ENCODE assay signal across 2 cellular contexts in the genomic region with DNA sequence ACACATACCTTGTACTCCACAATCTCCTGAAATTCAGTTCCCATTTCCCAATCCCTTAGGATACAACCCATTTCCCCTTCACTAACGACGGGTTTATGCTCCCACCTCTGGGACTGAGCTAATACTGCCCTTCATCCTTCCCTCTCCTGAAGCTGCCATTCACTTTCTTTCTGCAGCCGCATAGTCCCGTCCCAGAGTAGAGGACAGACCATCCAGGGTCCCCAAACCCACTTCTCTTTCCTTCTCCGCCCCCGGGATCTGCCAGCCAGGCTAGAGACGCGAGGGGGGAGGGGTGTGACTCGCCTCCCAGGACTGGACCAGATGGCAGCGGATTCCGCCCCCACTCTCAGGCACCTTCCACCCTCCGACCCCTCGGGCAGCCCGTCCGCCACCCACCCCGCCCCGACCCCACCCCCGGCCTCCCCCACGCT.
A peak's percentile ranks its signal among the peaks of the same experiment; 100 is the strongest.
TF ChIP-seq lines count a peak whose summit lies in the region.

No MANE protein-coding gene starts in this region.

TF ChIP-seq in SK-N-SH, 30 proteins besides CTCF, POLR2A, EP300 and RAD21 (continued from another document):
- TF ChIP-seq MAX (IDR thresholded peaks at IDR 0.05; ENCODE audit: low read depth) (no peak), CHD2 (IDR thresholded peaks at IDR 0.05; ENCODE audit: low read length, partially characterized antibody) (peak; percentile 62), MEF2A (IDR thresholded peaks at IDR 0.05; ENCODE audit: borderline replicate concordance, low read depth) (no peak), TCF12 (IDR thresholded peaks at IDR 0.05) (peak; percentile 12; the same call in 1 of the 2 replicates), SMC3 (IDR thresholded peaks at IDR 0.05; ENCODE audit: low read depth, low read length) (no peak)

TF ChIP-seq in GM12878, 131 proteins besides CTCF, POLR2A, EP300 and RAD21 (continued from another document):
- TF ChIP-seq TAF1 (IDR thresholded peaks at IDR 0.05; ENCODE audit: borderline replicate concordance, low read depth, low read length) (0 out of 2 replicates have a peak, but pooled peaks have one; percentile 24), SIN3A (IDR thresholded peaks at IDR 0.05; ENCODE audit: low read depth, low read length) (no peak), CBX5 (IDR thresholded peaks at IDR 0.05; ENCODE audit: low read depth) (0 out of 2 replicates have a peak, but pooled peaks have one; percentile 2), MXI1 (IDR thresholded peaks at IDR 0.05; ENCODE audit: low read depth, low read length) (no peak), MYC (IDR thresholded peaks at IDR 0.05; ENCODE audit: insufficient read depth, insufficient read length, insufficient replicate concordance, low read length, severe bottlenecking) (no peak), NFXL1 (IDR thresholded peaks at IDR 0.05; ENCODE audit: borderline replicate concordance) (no peak), POU2F2 (IDR thresholded peaks at IDR 0.05; ENCODE audit: borderline replicate concordance, low read depth, low read length) (no peak), CREM (IDR thresholded peaks at IDR 0.05; ENCODE audit: low read depth) (no peak), CHD4 (IDR thresholded peaks at IDR 0.05) (no peak), TARDBP (IDR thresholded peaks at IDR 0.05; ENCODE audit: borderline replicate concordance) (no peak), CBX3 (IDR thresholded peaks at IDR 0.05; ENCODE audit: borderline replicate concordance, low read depth) (no peak), ZNF384 (IDR thresholded peaks at IDR 0.05; ENCODE audit: borderline replicate concordance, low read depth, low read length) (no peak), IKZF1 (conservative IDR thresholded peaks at IDR 0.05) (peak; percentile 64; the same call in 1 of the 2 replicates), NR2F1 (conservative IDR thresholded peaks at IDR 0.05) (no peak), ASH2L (IDR thresholded peaks at IDR 0.05; ENCODE audit: borderline replicate concordance, low read depth) (no peak), EED (IDR thresholded peaks at IDR 0.05; ENCODE audit: low read depth) (peak; percentile 34; the same call in 1 of the 2 replicates), ZSCAN29 (IDR thresholded peaks at IDR 0.05) (no peak), IKZF2 (IDR thresholded peaks at IDR 0.05) (peak; percentile 74 to 76), EGR1 (IDR thresholded peaks at IDR 0.05; ENCODE audit: borderline replicate concordance in 1 of 2, low read depth in 2 of 2, low read length in 2 of 2) (peak in 1 of 2 experiments; percentile 62; a peak in 1 of 3 replicates), SIX5 (IDR thresholded peaks at IDR 0.05; ENCODE audit: low read depth, low read length, severe bottlenecking) (no peak), SMARCA5 (IDR thresholded peaks at IDR 0.05) (no peak), ZNF622 (IDR thresholded peaks at IDR 0.05) (no peak)
- TF ChIP-seq, protein P1, sequence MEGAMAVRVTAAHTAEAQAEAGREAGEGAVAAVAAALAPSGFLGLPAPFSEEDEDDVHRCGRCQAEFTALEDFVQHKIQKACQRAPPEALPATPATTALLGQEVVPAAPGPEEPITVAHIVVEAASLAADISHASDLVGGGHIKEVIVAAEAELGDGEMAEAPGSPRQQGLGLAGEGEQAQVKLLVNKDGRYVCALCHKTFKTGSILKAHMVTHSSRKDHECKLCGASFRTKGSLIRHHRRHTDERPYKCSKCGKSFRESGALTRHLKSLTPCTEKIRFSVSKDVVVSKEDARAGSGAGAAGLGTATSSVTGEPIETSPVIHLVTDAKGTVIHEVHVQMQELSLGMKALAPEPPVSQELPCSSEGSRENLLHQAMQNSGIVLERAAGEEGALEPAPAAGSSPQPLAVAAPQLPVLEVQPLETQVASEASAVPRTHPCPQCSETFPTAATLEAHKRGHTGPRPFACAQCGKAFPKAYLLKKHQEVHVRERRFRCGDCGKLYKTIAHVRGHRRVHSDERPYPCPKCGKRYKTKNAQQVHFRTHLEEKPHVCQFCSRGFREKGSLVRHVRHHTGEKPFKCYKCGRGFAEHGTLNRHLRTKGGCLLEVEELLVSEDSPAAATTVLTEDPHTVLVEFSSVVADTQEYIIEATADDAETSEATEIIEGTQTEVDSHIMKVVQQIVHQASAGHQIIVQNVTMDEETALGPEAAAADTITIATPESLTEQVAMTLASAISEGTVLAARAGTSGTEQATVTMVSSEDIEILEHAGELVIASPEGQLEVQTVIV (IDR thresholded peaks at IDR 0.05; ENCODE audit: borderline replicate concordance, partially characterized antibody): no peak
- TF ChIP-seq, protein P2, sequence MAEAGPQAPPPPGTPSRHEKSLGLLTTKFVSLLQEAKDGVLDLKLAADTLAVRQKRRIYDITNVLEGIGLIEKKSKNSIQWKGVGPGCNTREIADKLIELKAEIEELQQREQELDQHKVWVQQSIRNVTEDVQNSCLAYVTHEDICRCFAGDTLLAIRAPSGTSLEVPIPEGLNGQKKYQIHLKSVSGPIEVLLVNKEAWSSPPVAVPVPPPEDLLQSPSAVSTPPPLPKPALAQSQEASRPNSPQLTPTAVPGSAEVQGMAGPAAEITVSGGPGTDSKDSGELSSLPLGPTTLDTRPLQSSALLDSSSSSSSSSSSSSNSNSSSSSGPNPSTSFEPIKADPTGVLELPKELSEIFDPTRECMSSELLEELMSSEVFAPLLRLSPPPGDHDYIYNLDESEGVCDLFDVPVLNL (IDR thresholded peaks at IDR 0.05; ENCODE audit: low read depth, low read length): no peak
- TF ChIP-seq, protein P3, sequence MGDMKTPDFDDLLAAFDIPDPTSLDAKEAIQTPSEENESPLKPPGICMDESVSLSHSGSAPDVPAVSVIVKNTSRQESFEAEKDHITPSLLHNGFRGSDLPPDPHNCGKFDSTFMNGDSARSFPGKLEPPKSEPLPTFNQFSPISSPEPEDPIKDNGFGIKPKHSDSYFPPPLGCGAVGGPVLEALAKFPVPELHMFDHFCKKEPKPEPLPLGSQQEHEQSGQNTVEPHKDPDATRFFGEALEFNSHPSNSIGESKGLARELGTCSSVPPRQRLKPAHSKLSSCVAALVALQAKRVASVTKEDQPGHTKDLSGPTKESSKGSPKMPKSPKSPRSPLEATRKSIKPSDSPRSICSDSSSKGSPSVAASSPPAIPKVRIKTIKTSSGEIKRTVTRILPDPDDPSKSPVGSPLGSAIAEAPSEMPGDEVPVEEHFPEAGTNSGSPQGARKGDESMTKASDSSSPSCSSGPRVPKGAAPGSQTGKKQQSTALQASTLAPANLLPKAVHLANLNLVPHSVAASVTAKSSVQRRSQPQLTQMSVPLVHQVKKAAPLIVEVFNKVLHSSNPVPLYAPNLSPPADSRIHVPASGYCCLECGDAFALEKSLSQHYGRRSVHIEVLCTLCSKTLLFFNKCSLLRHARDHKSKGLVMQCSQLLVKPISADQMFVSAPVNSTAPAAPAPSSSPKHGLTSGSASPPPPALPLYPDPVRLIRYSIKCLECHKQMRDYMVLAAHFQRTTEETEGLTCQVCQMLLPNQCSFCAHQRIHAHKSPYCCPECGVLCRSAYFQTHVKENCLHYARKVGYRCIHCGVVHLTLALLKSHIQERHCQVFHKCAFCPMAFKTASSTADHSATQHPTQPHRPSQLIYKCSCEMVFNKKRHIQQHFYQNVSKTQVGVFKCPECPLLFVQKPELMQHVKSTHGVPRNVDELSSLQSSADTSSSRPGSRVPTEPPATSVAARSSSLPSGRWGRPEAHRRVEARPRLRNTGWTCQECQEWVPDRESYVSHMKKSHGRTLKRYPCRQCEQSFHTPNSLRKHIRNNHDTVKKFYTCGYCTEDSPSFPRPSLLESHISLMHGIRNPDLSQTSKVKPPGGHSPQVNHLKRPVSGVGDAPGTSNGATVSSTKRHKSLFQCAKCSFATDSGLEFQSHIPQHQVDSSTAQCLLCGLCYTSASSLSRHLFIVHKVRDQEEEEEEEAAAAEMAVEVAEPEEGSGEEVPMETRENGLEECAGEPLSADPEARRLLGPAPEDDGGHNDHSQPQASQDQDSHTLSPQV (IDR thresholded peaks at IDR 0.05): no peak
